Comparison of ENCODE assay signal across 26 cellular contexts in genomic region chr6:23140879-23141278, GRCh38.
"Had no signal": no experiment of that assay in that cellular context is flagged by ENCODE, and none has a peak within 500 bp of the region (broad histone marks: within the 10 kb centered on the region; RNA-seq: fewer than 3 reads in every experiment).

No MANE protein-coding gene starts in this region.

- H3K36me3 ChIP-seq: adrenal gland, MG63 had no signal

- H3K27me3 ChIP-seq: adrenal gland, body of pancreas, MG63 had no signal

- H3K4me1 ChIP-seq: adrenal gland, body of pancreas had no signal

- H3K27ac ChIP-seq: adrenal gland, body of pancreas, SK-N-MC had no signal

- ATAC-seq: activated CD4-positive, CD25-positive, alpha-beta regulatory T cell treated with anti-CD3 and anti-CD28 coated beads, Interleukin-2, amount 50 U/mL, for 24 hours; activated CD8-positive, alpha-beta T cell treated with anti-CD3 and anti-CD28 coated beads, Interleukin-2, amount 10 ng/mL, durations not matched to agents 7 days and 5 days; body of pancreas; Panc1; Right ventricle myocardium inferior had no signal

- DNase-seq: activated CD4-positive, alpha-beta T cell treated with anti-CD3 and anti-CD28 coated beads for 4 hours; activated CD8-positive, alpha-beta memory T cell treated with anti-CD3 and anti-CD28 coated beads, Interleukin-2, amount 50 U/mL, for 48 hours; activated CD8-positive, alpha-beta T cell treated with anti-CD3 and anti-CD28 coated beads, Interleukin-2, amount 10 ng/mL, durations not matched to agents 7 days and 5 days; activated naive CD4-positive, alpha-beta T cell treated with anti-CD3 and anti-CD28 coated beads, Interleukin-2, amount 50 U/mL, for 16 hours; activated naive CD8-positive, alpha-beta T cell treated with anti-CD3 and anti-CD28 coated beads, Interleukin-2, amount 10 ng/mL, durations not matched to agents 7 days and 5 days; activated T-cell treated with anti-CD3 and anti-CD28 coated beads, Interleukin-2, amount 50 U/mL, for 1 hour; adrenal gland; aorta; body of pancreas; central memory CD4-positive, alpha-beta T cell; MG63; MV-4-11; NCI-H1092 treated with DMSO at 0.1 percent for 48 hours; NCI-H1417 treated with DMSO at 0.1 percent for 48 hours; NCI-H1694; NCI-H2029 treated with DMSO at 0.1 percent for 48 hours; NCI-H510A treated with DMSO at 0.1 percent for 48 hours; NCI-H69; NK-92 treated with Interleukin-12 subunit alpha and Interleukin-12 subunit beta, amount 100 ng/mL, for 24 hours; OCI-M1; RPMI8226; SW 1271 had no signal

- H3K9me3 ChIP-seq: body of pancreas had no signal

- H3K4me3 ChIP-seq: adrenal gland, body of pancreas, MG63, SK-N-MC had no signal
